In genomic region chr4:173572493-173573129, GRCh38 we compare ENCODE assay signal across 15 cellular contexts. TPM values are rescaled to one million over a fixed set of nuclear protein-coding genes. Genes with fewer than 3 reads are reported as not detected.
"Had no signal": no experiment of that assay in that cellular context is flagged by ENCODE, and none has a peak within 500 bp of the region (broad histone marks: within the 10 kb centered on the region; RNA-seq: fewer than 3 reads in every experiment).

No MANE protein-coding gene starts in this region.

- ATAC-seq: effector memory CD8-positive, alpha-beta T cell; naive thymus-derived CD8-positive, alpha-beta T cell; stimulated activated memory B cell treated with anti-CD40 and anti-IgM and Interleukin-4, amounts not matched to agents 10 μg/mL and 1 μg/mL and 100 μg/mL, for 72 hours had no signal

- H3K27me3 ChIP-seq: testis, tibial nerve had no signal

- H3K9me3 ChIP-seq: esophagus squamous epithelium, neutrophil, testis, tibial nerve had no signal

- H3K4me3 ChIP-seq: esophagus squamous epithelium, testis, tibial nerve had no signal

- DNase-seq: effector memory CD8-positive, alpha-beta T cell; esophagus squamous epithelium; immature natural killer cell; mesendoderm; naive thymus-derived CD8-positive, alpha-beta T cell; right cardiac atrium; stimulated activated CD4-positive, alpha-beta T cell treated with anti-CD3 and anti-CD28 coated beads, Interleukin-4, amount 100 ng/mL, for 24 hours; testis had no signal

- H3K4me1 ChIP-seq: esophagus squamous epithelium, testis, tibial nerve had no signal

- H3K36me3 ChIP-seq: esophagus squamous epithelium, neutrophil, tibial nerve had no signal

- H3K27ac ChIP-seq: epithelial cell of prostate, esophagus squamous epithelium, neutrophil, testis, tibial nerve had no signal

RNA-seq across cellular contexts. Expression of gene HAND2, which starts 42.6 kb away (rescaled TPM):
- total RNA-seq: lung microvascular endothelial cell; naive thymus-derived CD8-positive, alpha-beta T cell had no signal
- polyA plus RNA-seq: immature natural killer cell; keratinocyte; naive thymus-derived CD8-positive, alpha-beta T cell; neural cell had no signal
